Comparison of ENCODE assay signal across 22 cellular contexts in genomic region chr1:90558754-90559378, GRCh38.
"Had no signal": no experiment of that assay in that cellular context is flagged by ENCODE, and none has a peak within 500 bp of the region (broad histone marks: within the 10 kb centered on the region; RNA-seq: fewer than 3 reads in every experiment).

No MANE protein-coding gene starts in this region.

- H3K79me2 ChIP-seq: hepatocyte had no signal

- H3K4me1 ChIP-seq: psoas muscle, stomach had no signal

- ATAC-seq: left cardiac atrium, left ventricle myocardium superior, psoas muscle, sciatic nerve had no signal

- H3K4me2 ChIP-seq: hepatocyte had no signal

- H3K27ac ChIP-seq: dorsolateral prefrontal cortex, hepatocyte, psoas muscle, skin epidermis, stomach, thoracic aorta had no signal

- H3K36me3 ChIP-seq: stomach, thoracic aorta had no signal

- H3K27me3 ChIP-seq: dorsolateral prefrontal cortex, hepatocyte, stomach had no signal

- H3K4me3 ChIP-seq: dorsolateral prefrontal cortex, hepatocyte, lung, psoas muscle, skin epidermis, stomach, thoracic aorta had no signal

- H3K9me3 ChIP-seq: psoas muscle, stomach, thoracic aorta had no signal

- H2AFZ ChIP-seq: hepatocyte had no signal

- DNase-seq: cortex of kidney; dorsolateral prefrontal cortex; effector CD8-positive, alpha-beta T cell; foreskin melanocyte; head of caudate nucleus; kidney; left cardiac atrium; left ventricle myocardium superior; mesenchymal stem cell; midbrain; naive B cell; psoas muscle; stimulated activated CD4-positive, alpha-beta T cell treated with anti-CD3 and anti-CD28 coated beads, Interleukin-2, amount 100 ng/mL, for 24 hours; stimulated activated CD4-positive, alpha-beta T cell treated with anti-CD3 and anti-CD28 coated beads, Interleukin-4, amount 100 ng/mL, for 4 hours; stimulated activated naive CD4-positive, alpha-beta T cell; stomach; substantia nigra had no signal
